8 cellular contexts compared by ENCODE assay signal in the genomic region with DNA sequence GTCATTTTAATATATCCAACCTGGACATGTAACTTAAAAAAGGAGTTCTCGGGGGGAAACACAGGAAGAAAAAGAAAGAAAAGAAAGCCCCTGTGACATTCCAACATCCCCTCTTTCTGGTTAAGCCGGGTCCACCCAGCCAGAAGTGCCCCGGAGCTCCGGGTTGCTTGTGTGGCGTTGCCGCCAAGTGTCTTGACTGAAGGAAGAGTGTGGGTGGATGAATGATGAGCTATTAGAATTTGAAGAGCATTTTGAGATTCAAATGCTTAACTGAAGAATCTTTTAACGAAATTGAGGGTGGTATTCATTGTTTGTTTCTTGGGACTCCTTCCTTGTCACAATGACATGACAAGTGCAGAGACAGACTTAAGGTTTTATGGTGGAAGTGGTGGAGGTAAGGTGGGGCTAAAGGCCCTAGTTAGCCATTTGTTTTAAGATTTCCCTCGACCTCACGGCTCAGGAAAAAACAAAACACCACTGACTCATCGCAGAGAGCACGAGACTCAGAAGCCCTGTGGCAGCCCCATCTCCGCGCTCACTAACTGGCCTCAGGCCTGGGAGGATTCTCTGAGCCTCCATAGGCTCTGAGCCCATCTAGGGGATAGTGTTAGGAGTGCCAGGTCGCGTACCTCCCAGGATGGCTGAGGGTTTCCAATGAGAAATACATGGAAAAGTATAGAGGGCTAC. TPM values are rescaled to one million over a fixed set of nuclear protein-coding genes. Genes with fewer than 3 reads are reported as not detected.
DNase-seq lines count a peak whose midpoint lies in the region; ATAC-seq and TF ChIP-seq lines count a peak whose summit lies in the region.

No MANE protein-coding gene starts in this region.

- no peaks in the 10 kb centered on the region for H3K36me3 ChIP-seq in left lung
- no peaks in the 10 kb centered on the region for H3K36me3 ChIP-seq in tibial nerve

- no peak for DNase-seq in activated naive CD4-positive, alpha-beta T cell treated with anti-CD3 and anti-CD28 coated beads for 36 hours
- DNase-seq in activated naive CD4-positive, alpha-beta T cell treated with Interleukin-2 at 50 U/mL for 16 hours, result no peak
- DNase-seq in MCF 10A (ENCODE audit: unreplicated experiment), result peak; percentile 81
- peak in 1 of 2 donors; percentile 37 for DNase-seq in left lung
- DNase-seq in tibial nerve (ENCODE audit: low spot score in 2 of 2), result no peak
- DNase-seq in activated gamma-delta T cell treated with Interleukin-2 at 50 U/mL for 16 hours, result no peak
- no peak for DNase-seq in NCI-H2227 (lab: John Stamatoyannopoulos, UW; ENCODE audit: unreplicated experiment)
- no peak for DNase-seq in HuH-7.5 (ENCODE audit: low spot score)

- H3K27ac Mint-ChIP-seq in activated naive CD4-positive, alpha-beta T cell treated with anti-CD3 and anti-CD28 coated beads for 36 hours, result no peak overlapping the region
- peak overlapping the region; percentile 96 for H3K27ac Mint-ChIP-seq in MCF 10A (ENCODE audit: low read depth, unreplicated experiment)

- peaks cover 4 to 60% of the 10 kb centered on the region in 2 donors for H3K27me3 ChIP-seq in left lung
- H3K27me3 ChIP-seq in tibial nerve, result no peaks in the 10 kb centered on the region

- CTCF ChIA-PET in activated naive CD4-positive, alpha-beta T cell treated with anti-CD3 and anti-CD28 coated beads for 36 hours (lab: Charles Lee), result no interaction called here
- CTCF ChIA-PET in MCF 10A (lab: Yijun Ruan, JAX), result interaction anchor here (0.6 to 1.3 kb wide), 14 partner anchors 17 to 668 kb away, joined by 3 to 7 read pairs (median 4); no protein-coding TSS in a partner anchor

- H3K27me3 Mint-ChIP-seq in activated naive CD4-positive, alpha-beta T cell treated with anti-CD3 and anti-CD28 coated beads for 36 hours (ENCODE audit: low read depth), result peaks cover 58% of the 10 kb centered on the region
- no peaks in the 10 kb centered on the region for H3K27me3 Mint-ChIP-seq in MCF 10A (ENCODE audit: insufficient read depth, unreplicated experiment)

- TF ChIP-seq EP300 in tibial nerve (IDR thresholded peaks at IDR 0.05), result peak in 1 of 2 donors; percentile 25

- peak overlapping the region; percentile 48 to 74 for H3K27ac ChIP-seq in left lung
- H3K27ac ChIP-seq in tibial nerve, result peak overlapping the region; percentile 72 to 98 (median 90)

- peak overlapping the region; percentile 69 for H3K4me3 Mint-ChIP-seq in activated naive CD4-positive, alpha-beta T cell treated with anti-CD3 and anti-CD28 coated beads for 36 hours
- H3K4me3 Mint-ChIP-seq in MCF 10A (ENCODE audit: unreplicated experiment), result peak overlapping the region; percentile 97

- no peak for TF ChIP-seq POLR2A in tibial nerve (IDR thresholded peaks at IDR 0.05)

- H3K36me3 Mint-ChIP-seq in activated naive CD4-positive, alpha-beta T cell treated with anti-CD3 and anti-CD28 coated beads for 36 hours (ENCODE audit: low read depth), result no peaks in the 10 kb centered on the region
- H3K36me3 Mint-ChIP-seq in MCF 10A (ENCODE audit: insufficient read depth, unreplicated experiment), result peaks cover 17% of the 10 kb centered on the region

- H3K4me1 ChIP-seq in left lung, result peaks cover 0 to 29% of the 10 kb centered on the region in 2 donors
- peaks cover 0 to 29% (median 15%) of the 10 kb centered on the region in 4 donors for H3K4me1 ChIP-seq in tibial nerve

- ATAC-seq in left lung, result no peak

- WGBS in tibial nerve, 2 donors, result 48 to 53% methylated on average over 15 of the region's 15 CpGs

- POLR2A ChIA-PET in MCF 10A (lab: Yijun Ruan, JAX), result interaction anchor here (0.7 to 2.7 kb wide), 19 partner anchors 10 to 694 kb away, joined by 3 to 29 read pairs (median 5); a partner anchor contains a TSS

- no peaks in the 10 kb centered on the region for H3K9me3 Mint-ChIP-seq in activated naive CD4-positive, alpha-beta T cell treated with anti-CD3 and anti-CD28 coated beads for 36 hours
- H3K9me3 Mint-ChIP-seq in MCF 10A (ENCODE audit: unreplicated experiment), result no peaks in the 10 kb centered on the region

- peaks cover 7% of the 10 kb centered on the region for H3K4me1 Mint-ChIP-seq in activated naive CD4-positive, alpha-beta T cell treated with anti-CD3 and anti-CD28 coated beads for 36 hours (ENCODE audit: low read depth)
- H3K4me1 Mint-ChIP-seq in MCF 10A (ENCODE audit: insufficient read depth, unreplicated experiment), result peaks cover 32% of the 10 kb centered on the region

- TF ChIP-seq CTCF in MCF 10A (IDR thresholded peaks at IDR 0.05; ENCODE audit: unreplicated experiment) (no peak), left lung (IDR thresholded peaks at IDR 0.05) (no peak), tibial nerve (IDR thresholded peaks at IDR 0.05) (no peak)

- intact Hi-C loops in activated naive CD4-positive, alpha-beta T cell treated with anti-CD3 and anti-CD28 coated beads for 36 hours (cut with micrococcal nuclease), result loop anchor here (5.0 kb wide), 1 partner anchor 648 kb away; no protein-coding TSS in a partner anchor
- intact Hi-C loops in MCF 10A (cut with micrococcal nuclease) (loop anchor here (2.0 to 10.0 kb wide), 4 partner anchors 77 to 596 kb away; no protein-coding TSS in a partner anchor), left lung (cut with DNase I) (no loop called here)

- BruUV-seq in MCF 10A (replicated peaks; lab: Mats Ljungman, UMichigan), result no TSS peak

- H3K4me3 ChIP-seq in left lung, result peak overlapping the region in 1 of 2 donors; percentile 16
- H3K4me3 ChIP-seq in tibial nerve, result peak overlapping the region in 1 of 4 donors; percentile 65

- H3K9me3 ChIP-seq in left lung (no peaks in the 10 kb centered on the region), tibial nerve (no peaks in the 10 kb centered on the region)

RNA-seq across cellular contexts. Expression of a gene that starts 1.8 kb away (rescaled TPM):
- under 1 TPM; 0.24 to 0.32 TPM for total RNA-seq in activated naive CD4-positive, alpha-beta T cell treated with anti-CD3 and anti-CD28 coated beads for 36 hours
- total RNA-seq in MCF 10A (2022) (23.1 and 27.6 TPM in 2 replicates), left lung (10 to 100 TPM; 20.3 to 29.5 TPM), tibial nerve (10 to 100 TPM in 1 of 4 donors, 1 to 10 TPM in 3; 8.6 to 12.6 (median 8.7) TPM)

Comparison
In these comparisons a context has a peak if more than half of its experiments do, and no peak if none do; other contexts are left out.
1. RNA of a gene that starts 1.8 kb away (total RNA-seq): 20.3 to 29.5 TPM in left lung, 23.1 to 27.6 TPM in MCF 10A and 8.6 to 12.6 TPM in tibial nerve; 0.24 to 0.32 TPM in activated naive CD4-positive, alpha-beta T cell treated with anti-CD3 and anti-CD28 coated beads for 36 hours; every median in the first group is over 4 times any median in the second.
2. intact Hi-C loops: an anchor here in activated naive CD4-positive, alpha-beta T cell treated with anti-CD3 and anti-CD28 coated beads for 36 hours (5.0 kb wide) and MCF 10A (2.0 to 10.0 kb wide); none called in left lung.